Comparison of ENCODE assay signal across 8 cellular contexts in the genomic region with DNA sequence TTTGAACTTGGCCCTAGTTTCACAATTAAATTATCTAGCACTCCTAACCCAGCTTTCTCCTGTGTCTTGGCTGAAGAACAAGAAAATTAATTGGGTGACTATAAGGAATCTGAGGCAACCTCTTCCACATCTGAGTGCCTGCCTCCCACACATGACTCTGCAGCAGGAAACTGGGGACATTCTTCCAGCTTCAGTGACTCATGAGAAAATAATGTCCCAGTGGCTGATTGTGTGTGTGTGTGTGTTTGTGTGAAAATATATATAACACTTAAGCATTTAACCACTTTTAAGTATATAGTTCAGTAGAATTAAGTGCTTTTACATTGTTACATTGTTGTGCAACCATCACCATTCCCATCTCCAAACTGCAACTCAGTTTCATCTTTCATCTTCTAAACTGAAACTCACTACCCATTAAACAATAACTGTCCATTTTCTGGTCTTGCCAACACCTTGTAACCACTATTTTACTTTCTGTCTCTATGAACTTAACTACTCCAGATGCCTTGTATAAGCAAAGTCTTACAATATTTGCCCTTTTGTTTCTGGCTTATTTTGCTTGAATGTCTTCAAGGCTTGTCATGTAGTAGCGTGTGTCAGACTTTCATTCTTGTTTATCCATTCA. TPM values are rescaled to one million over a fixed set of nuclear protein-coding genes. Genes with fewer than 3 reads are reported as not detected.
DNase-seq lines count a peak whose midpoint lies in the region; TF ChIP-seq lines count a peak whose summit lies in the region.

No MANE protein-coding gene starts in this region.

- DNase-seq in AG08395 (ENCODE audit: low spot score), result peak; percentile 89
- DNase-seq in cardiac fibroblast (ENCODE audit: low read depth in 2 of 2), result peak; percentile 96
- no peak for DNase-seq in mesothelial cell of epicardium (ENCODE audit: low spot score in 2 of 2, unreplicated experiment in 2 of 2)
- no peak for DNase-seq in NK-92 (lab: John Stamatoyannopoulos, UW; ENCODE audit: unreplicated experiment)
- DNase-seq in activated gamma-delta T cell treated with Interleukin-2 at 50 U/mL for 16 hours, result no peak
- DNase-seq in COR-L47 (lab: John Stamatoyannopoulos, UW), result no peak
- no peak for DNase-seq in NCI-H2107 treated with DMSO at 0.1 percent for 48 hours (lab: John Stamatoyannopoulos, UW; ENCODE audit: unreplicated experiment)

- TF ChIP-seq RAD21 in Ishikawa (IDR thresholded peaks at IDR 0.05; ENCODE audit: low read depth), result no peak

- H3K27me3 Mint-ChIP-seq in mesothelial cell of epicardium (ENCODE audit: low read depth), result no peaks in the 10 kb centered on the region

- peak; percentile 67; the same call in 1 of the 2 replicates for TF ChIP-seq EP300 in Ishikawa (IDR thresholded peaks at IDR 0.05; ENCODE audit: borderline replicate concordance)

- peaks cover 55% of the 10 kb centered on the region for H3K36me3 Mint-ChIP-seq in mesothelial cell of epicardium

- no peak for TF ChIP-seq CTCF in cardiac fibroblast (IDR thresholded peaks at IDR 0.05; ENCODE audit: low read depth, low read length)
- TF ChIP-seq CTCF in mesothelial cell of epicardium (IDR thresholded peaks at IDR 0.05; ENCODE audit: unreplicated experiment), result no peak

- peak overlapping the region; percentile 61 for H3K27ac Mint-ChIP-seq in mesothelial cell of epicardium

- H3K4me3 ChIP-seq in cardiac fibroblast (replicated peaks in 1 of 2; ENCODE audit: low read depth in 2 of 2, low read length in 2 of 2), result no peak overlapping the region

- H3K9me3 Mint-ChIP-seq in mesothelial cell of epicardium, result no peaks in the 10 kb centered on the region

- H3K4me3 Mint-ChIP-seq in mesothelial cell of epicardium, result no peak overlapping the region

- peaks cover 63% of the 10 kb centered on the region for H3K4me1 Mint-ChIP-seq in mesothelial cell of epicardium

TF ChIP-seq in Ishikawa, 13 proteins besides CTCF, POLR2A, EP300 and RAD21:
- TF ChIP-seq YY1 (IDR thresholded peaks at IDR 0.05; ENCODE audit: low read depth) (no peak), FOXM1 (IDR thresholded peaks at IDR 0.05; ENCODE audit: borderline replicate concordance, low read depth) (no peak), NFIC (IDR thresholded peaks at IDR 0.05) (peak; percentile 79), CEBPB (IDR thresholded peaks at IDR 0.05) (peak; percentile 40; the same call in 1 of the 2 replicates), TCF12 (IDR thresholded peaks at IDR 0.05; ENCODE audit: low read depth) (peak; percentile 75), ZBTB7A (IDR thresholded peaks at IDR 0.05; ENCODE audit: low read depth) (no peak), EGR1 (IDR thresholded peaks at IDR 0.05) (peak; percentile 75), TAF1 (IDR thresholded peaks at IDR 0.05; ENCODE audit: low read depth) (no peak), TEAD4 (IDR thresholded peaks at IDR 0.05) (peak; percentile 88), CREB1 (IDR thresholded peaks at IDR 0.05; ENCODE audit: low read depth) (no peak)
- TF ChIP-seq, protein P1, sequence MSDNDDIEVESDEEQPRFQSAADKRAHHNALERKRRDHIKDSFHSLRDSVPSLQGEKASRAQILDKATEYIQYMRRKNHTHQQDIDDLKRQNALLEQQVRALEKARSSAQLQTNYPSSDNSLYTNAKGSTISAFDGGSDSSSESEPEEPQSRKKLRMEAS (IDR thresholded peaks at IDR 0.05), result no peak
- TF ChIP-seq, protein P2, sequence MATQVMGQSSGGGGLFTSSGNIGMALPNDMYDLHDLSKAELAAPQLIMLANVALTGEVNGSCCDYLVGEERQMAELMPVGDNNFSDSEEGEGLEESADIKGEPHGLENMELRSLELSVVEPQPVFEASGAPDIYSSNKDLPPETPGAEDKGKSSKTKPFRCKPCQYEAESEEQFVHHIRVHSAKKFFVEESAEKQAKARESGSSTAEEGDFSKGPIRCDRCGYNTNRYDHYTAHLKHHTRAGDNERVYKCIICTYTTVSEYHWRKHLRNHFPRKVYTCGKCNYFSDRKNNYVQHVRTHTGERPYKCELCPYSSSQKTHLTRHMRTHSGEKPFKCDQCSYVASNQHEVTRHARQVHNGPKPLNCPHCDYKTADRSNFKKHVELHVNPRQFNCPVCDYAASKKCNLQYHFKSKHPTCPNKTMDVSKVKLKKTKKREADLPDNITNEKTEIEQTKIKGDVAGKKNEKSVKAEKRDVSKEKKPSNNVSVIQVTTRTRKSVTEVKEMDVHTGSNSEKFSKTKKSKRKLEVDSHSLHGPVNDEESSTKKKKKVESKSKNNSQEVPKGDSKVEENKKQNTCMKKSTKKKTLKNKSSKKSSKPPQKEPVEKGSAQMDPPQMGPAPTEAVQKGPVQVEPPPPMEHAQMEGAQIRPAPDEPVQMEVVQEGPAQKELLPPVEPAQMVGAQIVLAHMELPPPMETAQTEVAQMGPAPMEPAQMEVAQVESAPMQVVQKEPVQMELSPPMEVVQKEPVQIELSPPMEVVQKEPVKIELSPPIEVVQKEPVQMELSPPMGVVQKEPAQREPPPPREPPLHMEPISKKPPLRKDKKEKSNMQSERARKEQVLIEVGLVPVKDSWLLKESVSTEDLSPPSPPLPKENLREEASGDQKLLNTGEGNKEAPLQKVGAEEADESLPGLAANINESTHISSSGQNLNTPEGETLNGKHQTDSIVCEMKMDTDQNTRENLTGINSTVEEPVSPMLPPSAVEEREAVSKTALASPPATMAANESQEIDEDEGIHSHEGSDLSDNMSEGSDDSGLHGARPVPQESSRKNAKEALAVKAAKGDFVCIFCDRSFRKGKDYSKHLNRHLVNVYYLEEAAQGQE (IDR thresholded peaks at IDR 0.05; ENCODE audit: low read depth), result no peak
- TF ChIP-seq, protein P3, sequence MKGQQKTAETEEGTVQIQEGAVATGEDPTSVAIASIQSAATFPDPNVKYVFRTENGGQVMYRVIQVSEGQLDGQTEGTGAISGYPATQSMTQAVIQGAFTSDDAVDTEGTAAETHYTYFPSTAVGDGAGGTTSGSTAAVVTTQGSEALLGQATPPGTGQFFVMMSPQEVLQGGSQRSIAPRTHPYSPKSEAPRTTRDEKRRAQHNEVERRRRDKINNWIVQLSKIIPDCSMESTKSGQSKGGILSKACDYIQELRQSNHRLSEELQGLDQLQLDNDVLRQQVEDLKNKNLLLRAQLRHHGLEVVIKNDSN (IDR thresholded peaks at IDR 0.05), result peak; percentile 42; the same call in 1 of the 2 replicates

RNA-seq across cellular contexts. Expression of gene TRIM38, which starts 8.7 kb away (rescaled TPM):
- 15.8 to 17.1 TPM (median 15.9 TPM) in 3 replicates for total RNA-seq in mesothelial cell of epicardium

RNA-seq across cellular contexts. Expression of gene SLC17A2, which starts 40.8 kb away (rescaled TPM):
- not detected in 3 replicates for total RNA-seq in mesothelial cell of epicardium

Comparison
In these comparisons a context has a peak if more than half of its experiments do, and no peak if none do; other contexts are left out.
1. DNase-seq: peak in AG08395 (single experiment) and cardiac fibroblast (2 of 2); none in mesothelial cell of epicardium (0 of 2), NK-92 (single experiment), activated gamma-delta T cell treated with Interleukin-2 at 50 U/mL for 16 hours (single experiment), COR-L47 (single experiment) and NCI-H2107 treated with DMSO at 0.1 percent for 48 hours (single experiment).